Comparison of ENCODE assay signal across 24 cellular contexts in the genomic region with DNA sequence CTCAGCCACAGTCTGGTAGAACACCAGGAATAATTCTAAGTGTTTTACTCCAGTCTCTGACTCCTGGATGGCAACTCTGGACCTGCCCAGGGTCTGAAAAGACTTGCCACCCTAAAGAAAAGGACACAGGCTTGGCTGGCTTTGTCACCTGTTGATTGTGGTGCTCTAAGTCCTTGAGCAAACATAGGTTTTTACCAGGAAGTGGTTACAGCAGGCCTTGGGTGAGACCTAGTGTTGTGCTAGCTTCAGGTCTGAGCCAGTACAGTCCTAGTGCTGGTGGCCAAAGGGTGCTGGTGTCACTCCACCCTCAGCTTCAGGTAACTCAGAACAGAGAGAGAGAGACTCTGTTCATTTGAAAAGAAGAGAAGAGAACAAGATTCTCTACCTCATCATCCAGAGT.
"Had no signal": no experiment of that assay in that cellular context is flagged by ENCODE, and none has a peak within 500 bp of the region (broad histone marks: within the 10 kb centered on the region; RNA-seq: fewer than 3 reads in every experiment).

No MANE protein-coding gene starts in this region.

- H3K27me3 ChIP-seq: esophagus muscularis mucosa, heart right ventricle, left lung, right atrium auricular region, suprapubic skin, transverse colon, upper lobe of right lung, uterus had no signal

- H3K4me1 ChIP-seq: esophagus muscularis mucosa, heart right ventricle, left lung, parathyroid adenoma, right atrium auricular region, suprapubic skin, transverse colon, upper lobe of right lung, uterus had no signal

- H3K4me3 ChIP-seq: esophagus muscularis mucosa, heart right ventricle, left lung, mucosa of descending colon, right atrium auricular region, smooth muscle cell, suprapubic skin, transverse colon, upper lobe of right lung, uterus had no signal

- DNase-seq: cortex of kidney; effector memory CD8-positive, alpha-beta T cell; foreskin melanocyte; glutamatergic neuron; heart right ventricle; hippocampal formation; left cardiac atrium; left lung; mesenchymal stem cell; mucosa of descending colon; naive B cell; stimulated activated CD4-positive, alpha-beta T cell treated with anti-CD3 and anti-CD28 coated beads, Interleukin-4, amount 100 ng/mL, for 4 hours; transverse colon; upper lobe of right lung; uterus had no signal

- FAIRE-seq: islet of Langerhans had no signal

- H3K4me2 ChIP-seq: smooth muscle cell had no signal

- ATAC-seq: effector memory CD8-positive, alpha-beta T cell; heart right ventricle; left cardiac atrium; left lung; mucosa of descending colon; natural killer cell treated with Interleukin-12 subunit alpha and Interleukin-12 subunit beta and Interleukin-15 and Interleukin-18, amount 100 ng/mL, for 72 hours; sciatic nerve; stimulated activated memory B cell treated with anti-CD40 and anti-IgM and Interleukin-4, amounts not matched to agents 10 μg/mL and 1 μg/mL and 100 μg/mL, for 72 hours; upper lobe of right lung had no signal

- H2AFZ ChIP-seq: parathyroid adenoma had no signal

- H3K79me2 ChIP-seq: parathyroid adenoma had no signal

- H3K9ac ChIP-seq: parathyroid adenoma had no signal

- H3K36me3 ChIP-seq: esophagus muscularis mucosa, heart right ventricle, left lung, right atrium auricular region, suprapubic skin, transverse colon, upper lobe of right lung, uterus had no signal

- H3K9me3 ChIP-seq: esophagus muscularis mucosa, suprapubic skin, transverse colon, upper lobe of right lung, uterus had no signal

- H3K27ac ChIP-seq: esophagus muscularis mucosa, heart right ventricle, left lung, parathyroid adenoma, right atrium auricular region, suprapubic skin, transverse colon, upper lobe of right lung, uterus had no signal
